ENCODE assay signal across 30 cellular contexts in the genomic region with DNA sequence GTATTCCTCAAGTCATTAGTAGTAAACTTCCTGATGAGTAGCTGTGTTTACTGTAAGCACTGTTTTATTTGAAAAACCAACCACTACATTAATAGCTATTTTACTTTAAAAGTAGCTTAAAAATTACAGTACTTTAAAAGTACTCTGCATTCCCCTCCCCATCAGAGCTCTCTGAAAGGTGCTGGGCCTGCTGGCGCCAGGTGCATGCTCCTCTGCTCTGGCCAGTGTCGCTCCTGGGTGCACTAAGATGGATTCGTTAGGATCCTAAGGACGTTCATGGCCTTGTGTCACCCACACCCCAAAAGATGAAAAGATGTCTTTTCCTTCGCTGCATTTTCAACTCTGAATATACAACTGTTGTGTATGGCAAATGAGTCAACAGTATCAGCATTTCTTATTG. TPM values are rescaled to one million over a fixed set of nuclear protein-coding genes. Genes with fewer than 3 reads are reported as not detected.
DNase-seq lines count a peak whose midpoint lies in the region; ATAC-seq, FAIRE-seq and TF ChIP-seq lines count a peak whose summit lies in the region.
"Had no signal": no experiment of that assay in that cellular context is flagged by ENCODE, and none has a peak within 500 bp of the region (broad histone marks: within the 10 kb centered on the region; RNA-seq: fewer than 3 reads in every experiment).

No MANE protein-coding gene starts in this region.

- H2BK120ac ChIP-seq in trophoblast cell (ENCODE audit: insufficient read depth, low read length, poor library complexity): no peak overlapping the region

- H4K8ac ChIP-seq in trophoblast cell (ENCODE audit: low read depth, low read length): no peak overlapping the region

- H3K9me3 ChIP-seq in HepG2 (ENCODE audit: low read length) (no peaks in the 10 kb centered on the region), right lobe of liver (no peaks in the 10 kb centered on the region), trophoblast cell (ENCODE audit: insufficient read depth, low read depth, low read length) (no peaks in the 10 kb centered on the region)
- H3K9me3 ChIP-seq in BLaER1 treated with 17β-estradiol and CSF1 and Interleukin-3, amounts not matched to agents 10 nM and 100 nM (replicated peaks in 1 of 11): no peaks in the 10 kb centered on the region
- H3K9me3 ChIP-seq: BE2C had no signal

- intact Hi-C loops in HepG2 (cut with micrococcal nuclease; ENCODE audit: unreplicated experiment) (no loop called here), right lobe of liver (cut with DNase I) (no loop called here), posterior vena cava (cut with DNase I) (no loop called here)

- H4K20me1 ChIP-seq in HepG2 (ENCODE audit: insufficient read depth, low read length): no peaks in the 10 kb centered on the region
- H4K20me1 ChIP-seq in BLaER1 treated with 17β-estradiol and CSF1 and Interleukin-3, amounts not matched to agents 10 nM and 100 nM: peaks cover 0 to 25% (median 0%) of the 10 kb centered on the region in 11 experiments; a peak in 3 of 22 replicates

- peaks cover 41 to 77% of the 10 kb centered on the region in 2 experiments for H3K36me3 ChIP-seq in HepG2 (replicated peaks in 1 of 2; ENCODE audit: control insufficient read depth in 1 of 2, insufficient read depth in 2 of 2, low read length in 2 of 2)
- peaks cover 0 to 33% (median 14%) of the 10 kb centered on the region in 4 donors for H3K36me3 ChIP-seq in right lobe of liver
- peaks cover 12 to 65% (median 47%) of the 10 kb centered on the region in 11 experiments for H3K36me3 ChIP-seq in BLaER1 treated with 17β-estradiol and CSF1 and Interleukin-3, amounts not matched to agents 10 nM and 100 nM
- peaks cover 32 to 40% of the 10 kb centered on the region in 2 experiments for H3K36me3 ChIP-seq in trophoblast cell (ENCODE audit: control insufficient read depth in 1 of 2, insufficient read depth in 2 of 2, low read length in 2 of 2)

- POLR2A ChIA-PET in HepG2 (lab: Yijun Ruan, JAX): no interaction called here

- no peak overlapping the region for H3K23ac ChIP-seq in trophoblast cell (ENCODE audit: low read length)

- H3K79me2 ChIP-seq in HepG2 (ENCODE audit: insufficient read depth, low read length) (peaks cover 5% of the 10 kb centered on the region), trophoblast cell (ENCODE audit: control insufficient read depth, insufficient read depth, low read length, poor library complexity) (peaks cover 2% of the 10 kb centered on the region)

- FAIRE-seq in HepG2 (lab: Jason Lieb, UNC): no peak
- FAIRE-seq: A204.1, GM12878, GM12892, GM18507, GM19239 had no signal

- in situ Hi-C loops in HepG2 (cut with HindIII; ENCODE audit: extremely low pct_ligation_motif_present, low pct_unique_long_range_greater_than_20kb): no loop called here

- H3K4ac ChIP-seq in trophoblast cell (ENCODE audit: low read depth, low read length): no peak overlapping the region

- no peak overlapping the region for H3K14ac ChIP-seq in trophoblast cell (ENCODE audit: low read length)

- no peak for TF ChIP-seq EP300 in HepG2 (IDR thresholded peaks at IDR 0.05; ENCODE audit: low read depth in 2 of 2, low read length in 2 of 2)
- no peak for TF ChIP-seq EP300 in HepG2 (CRISPR knock-in tag; IDR thresholded peaks at IDR 0.05; ENCODE audit: borderline replicate concordance)

- H3K4me1 ChIP-seq in HepG2 (ENCODE audit: insufficient read depth, low read length) (peaks cover 28% of the 10 kb centered on the region), right lobe of liver (peaks cover 0 to 11% (median 4%) of the 10 kb centered on the region in 4 donors), trophoblast cell (ENCODE audit: control insufficient read depth in 1 of 2, insufficient read depth in 2 of 2, low read length in 2 of 2) (peaks cover 17 to 21% of the 10 kb centered on the region in 2 experiments)
- H3K4me1 ChIP-seq in BLaER1 treated with 17β-estradiol and CSF1 and Interleukin-3, amounts not matched to agents 10 nM and 100 nM: peaks cover 56 to 83% (median 71%) of the 10 kb centered on the region in 10 experiments
- H3K4me1 ChIP-seq: BE2C had no signal

- no TSS peak for BruUV-seq in HepG2 (replicated peaks; lab: Mats Ljungman, UMichigan)

- H3K27ac ChIP-seq in HepG2 (ENCODE audit: extremely low read length, insufficient read depth, low read length): no peak overlapping the region
- H3K27ac ChIP-seq in right lobe of liver: no peak overlapping the region
- H3K27ac ChIP-seq in BLaER1 treated with 17β-estradiol and CSF1 and Interleukin-3, amounts not matched to agents 10 nM and 100 nM: peak overlapping the region in 7 of 11 experiments; percentile 38 to 79 (median 75); a peak in 10 of 22 replicates
- no peak overlapping the region for H3K27ac ChIP-seq in trophoblast cell (ENCODE audit: low read depth, low read length)

- H2BK5ac ChIP-seq in trophoblast cell (ENCODE audit: low read depth, low read length, poor library complexity): no peak overlapping the region

- H3K4me3 ChIP-seq in HepG2 (replicated peaks in 1 of 3; ENCODE audit: insufficient read depth in 1 of 3, low read depth in 2 of 3, low read length in 3 of 3) (no peak overlapping the region), right lobe of liver (no peak overlapping the region), trophoblast cell (ENCODE audit: low read depth, low read length) (no peak overlapping the region)
- peak overlapping the region in 8 of 10 experiments; percentile 50 to 73 (median 67); a peak in 16 of 20 replicates for H3K4me3 ChIP-seq in BLaER1 treated with 17β-estradiol and CSF1 and Interleukin-3, amounts not matched to agents 10 nM and 100 nM
- H3K4me3 ChIP-seq: GM12878 had no signal

- TF ChIP-seq RAD21 in HepG2 (CRISPR knock-in tag; IDR thresholded peaks at IDR 0.05): no peak

- no peak overlapping the region for H3K9ac ChIP-seq in HepG2 (ENCODE audit: insufficient read depth, low read depth, low read length)
- H3K9ac ChIP-seq in BLaER1 treated with 17β-estradiol and CSF1 and Interleukin-3, amounts not matched to agents 10 nM and 100 nM: peak overlapping the region in 9 of 11 experiments; percentile 14 to 72 (median 44); a peak in 12 of 22 replicates
- no peak overlapping the region for H3K9ac ChIP-seq in trophoblast cell (ENCODE audit: low read length)

- H4K12ac ChIP-seq in trophoblast cell (ENCODE audit: low read depth, low read length): no peak overlapping the region

- no peak overlapping the region for H2BK12ac ChIP-seq in trophoblast cell (ENCODE audit: low read length)

- H4K91ac ChIP-seq in trophoblast cell (ENCODE audit: low read depth, low read length): no peak overlapping the region

- TF ChIP-seq CTCF in HepG2 (CRISPR knock-in tag; IDR thresholded peaks at IDR 0.05) (no peak), right lobe of liver (IDR thresholded peaks at IDR 0.05) (no peak)

- H3K79me1 ChIP-seq in trophoblast cell (ENCODE audit: low read length): peaks cover 10% of the 10 kb centered on the region

- ATAC-seq in HepG2 (no peak), right lobe of liver (no peak), GM18519 (IDR thresholded peaks at IDR 0.05; ENCODE audit: low FRiP score, unreplicated experiment) (no peak)
- ATAC-seq: GM12878 had no signal

- no peaks in the 10 kb centered on the region for H3K27me3 ChIP-seq in HepG2 (ENCODE audit: control insufficient read depth in 1 of 2, insufficient read depth in 2 of 2, low read length in 2 of 2)
- H3K27me3 ChIP-seq in right lobe of liver: no peaks in the 10 kb centered on the region
- no peaks in the 10 kb centered on the region for H3K27me3 ChIP-seq in BLaER1 treated with 17β-estradiol and CSF1 and Interleukin-3, amounts not matched to agents 10 nM and 100 nM
- H3K27me3 ChIP-seq in trophoblast cell (ENCODE audit: insufficient read depth, low read length): no peaks in the 10 kb centered on the region
- H3K27me3 ChIP-seq: BE2C had no signal

- H3K18ac ChIP-seq in trophoblast cell (ENCODE audit: low read length): no peak overlapping the region

- H2AFZ ChIP-seq in HepG2 (ENCODE audit: low read length) (no peak overlapping the region), trophoblast cell (ENCODE audit: insufficient read depth, low read length, poor library complexity) (no peak overlapping the region)

- no peak overlapping the region for H2AK5ac ChIP-seq in trophoblast cell (ENCODE audit: low read length)

- no peak overlapping the region for H3K4me2 ChIP-seq in HepG2 (ENCODE audit: low read depth, low read length)
- H3K4me2 ChIP-seq in BLaER1 treated with 17β-estradiol and CSF1 and Interleukin-3, amounts not matched to agents 10 nM and 100 nM: peak overlapping the region; percentile 53 to 97 (median 92)
- H3K4me2 ChIP-seq in trophoblast cell (ENCODE audit: low read length): no peak overlapping the region

- no peak for DNase-seq in HepG2 (ENCODE audit: low spot score)
- no peak for DNase-seq in right lobe of liver
- peak; percentile 52 to 73 for DNase-seq in trophoblast cell
- DNase-seq in posterior vena cava (ENCODE audit: low spot score): no peak
- DNase-seq: 8988T; ACHN; BE2C; C1 segment of cervical spinal cord; CD4-positive, alpha-beta memory T cell; CD4-positive, CD25-positive, alpha-beta regulatory T cell; CD8-positive, alpha-beta memory T cell; COR-L47; DMS 273 treated with DMSO at 0.1 percent for 48 hours; DMS153; DMS53; DMS79; DND-41; EL; GDM1 had no signal

- TF ChIP-seq POLR2A in HepG2 (IDR thresholded peaks at IDR 0.05; ENCODE audit: insufficient read depth in 1 of 2, low read depth in 2 of 2, low read length in 2 of 2) (no peak), right lobe of liver (IDR thresholded peaks at IDR 0.05) (no peak)

- WGBS in HepG2 (ENCODE audit: low lambda C conversion rate): 98% methylated on average over 5 of the region's 5 CpGs
- 94% methylated on average over 5 of the region's 5 CpGs for WGBS in right lobe of liver (ENCODE audit: insufficient coverage, low coverage, low lambda C conversion rate, missing lambda C conversion rate)
- no CpG with 5 or more reads among the region's 5 CpGs for WGBS in trophoblast cell (ENCODE audit: extremely low coverage, insufficient coverage, insufficient read length)

- CTCF ChIA-PET in HepG2 (lab: Yijun Ruan, JAX; ENCODE audit: low intra/inter-chr PET ratio, low total read pairs): no interaction called here

RNA-seq across cellular contexts. Expression of a gene that starts 43.9 kb away (rescaled TPM):
- total RNA-seq in HepG2 (2016; rRNA removed; fragmentation: Illumina TruSeq; extraction: Trizol) (not detected in 2 replicates), right lobe of liver (under 1 TPM in 1 of 6 experiments, not detected in 5; 0.15 TPM), posterior vena cava (not detected)
- not detected in 2 replicates for total RNA-seq in HepG2 (2016; cell fraction: cytosol; rRNA removed; fragmentation: Illumina TruSeq; extraction: Trizol; ENCODE audit: low read depth)
- not detected in 2 replicates for total RNA-seq in HepG2 (2016; cell fraction: insoluble cytoplasmic fraction; rRNA removed; fragmentation: Illumina TruSeq; extraction: Trizol)
- total RNA-seq in HepG2 (2016; cell fraction: membrane; rRNA removed; fragmentation: Illumina TruSeq; extraction: Trizol): not detected in 2 replicates
- total RNA-seq in HepG2 (2016; cell fraction: nucleus; rRNA removed; fragmentation: Illumina TruSeq; extraction: Trizol): not detected in 2 replicates
- polyA plus RNA-seq in HepG2 (2011; rRNA removed): not detected in 2 replicates
- not detected in 2 replicates for polyA plus RNA-seq in HepG2 (2011; cell fraction: cytosol; rRNA removed)
- polyA plus RNA-seq in HepG2 (2011; cell fraction: nucleus; rRNA removed): not detected in 2 replicates
- polyA plus RNA-seq in HepG2 (2012): not detected in 2 replicates
- polyA plus RNA-seq in HepG2 (2016; cell fraction: cytosol; fragmentation: Illumina TruSeq; extraction: Trizol; ENCODE audit: low read depth): not detected in 2 replicates
- polyA plus RNA-seq in HepG2 (2016; cell fraction: insoluble cytoplasmic fraction; fragmentation: Illumina TruSeq; extraction: Trizol; ENCODE audit: low read depth): not detected in 2 replicates
- polyA plus RNA-seq in HepG2 (2016; cell fraction: membrane; fragmentation: Illumina TruSeq; extraction: Trizol; ENCODE audit: low read depth): not detected in 2 replicates
- polyA plus RNA-seq in HepG2 (2016; cell fraction: nucleus; fragmentation: Illumina TruSeq; extraction: Trizol; ENCODE audit: insufficient read depth, low read depth): not detected in 2 replicates
- polyA minus RNA-seq in HepG2 (2011; rRNA and poly(A)+ RNA removed; ENCODE audit: low replicate concordance): not detected in 2 replicates
- polyA minus RNA-seq in HepG2 (2011; cell fraction: cytosol; rRNA and poly(A)+ RNA removed): not detected in 2 replicates
- polyA minus RNA-seq in HepG2 (2011; cell fraction: nucleus; rRNA and poly(A)+ RNA removed): not detected in 2 replicates
- 0.04 TPM in 1 of 2 replicates, not detected in the other for polyA plus RNA-seq in trophoblast cell (2013)
- total RNA-seq: CD4-positive, alpha-beta memory T cell; CD4-positive, CD25-positive, alpha-beta regulatory T cell; CD8-positive, alpha-beta memory T cell; Daoy; G401; GM12878 had no signal
- polyA plus RNA-seq: AG04450; CD14-positive monocyte; CD4-positive, alpha-beta memory T cell; CD4-positive, CD25-positive, alpha-beta regulatory T cell; CD8-positive, alpha-beta memory T cell; GM12878 had no signal

Comparison
In these comparisons a context has a peak if more than half of its experiments do, and no peak if none do; other contexts are left out.
1. DNase-seq: peak in trophoblast cell (2 of 2); none in HepG2 (single experiment), right lobe of liver (0 of 3) and posterior vena cava (single experiment).
2. H3K27ac ChIP-seq: peak in BLaER1 treated with 17β-estradiol and CSF1 and Interleukin-3, amounts not matched to agents 10 nM and 100 nM (7 of 11); none in HepG2 (single experiment), right lobe of liver (0 of 3) and trophoblast cell (single experiment).
3. H3K4me2 ChIP-seq: peak in BLaER1 treated with 17β-estradiol and CSF1 and Interleukin-3, amounts not matched to agents 10 nM and 100 nM (11 of 11); none in HepG2 (single experiment) and trophoblast cell (single experiment).
4. H3K4me3 ChIP-seq: peak in BLaER1 treated with 17β-estradiol and CSF1 and Interleukin-3, amounts not matched to agents 10 nM and 100 nM (8 of 10); none in HepG2 (0 of 3), right lobe of liver (0 of 3) and trophoblast cell (single experiment).
5. H3K9ac ChIP-seq: peak in BLaER1 treated with 17β-estradiol and CSF1 and Interleukin-3, amounts not matched to agents 10 nM and 100 nM (9 of 11); none in HepG2 (single experiment) and trophoblast cell (single experiment).